Comparison of ENCODE assay signal across 1 cellular context in the genomic region with DNA sequence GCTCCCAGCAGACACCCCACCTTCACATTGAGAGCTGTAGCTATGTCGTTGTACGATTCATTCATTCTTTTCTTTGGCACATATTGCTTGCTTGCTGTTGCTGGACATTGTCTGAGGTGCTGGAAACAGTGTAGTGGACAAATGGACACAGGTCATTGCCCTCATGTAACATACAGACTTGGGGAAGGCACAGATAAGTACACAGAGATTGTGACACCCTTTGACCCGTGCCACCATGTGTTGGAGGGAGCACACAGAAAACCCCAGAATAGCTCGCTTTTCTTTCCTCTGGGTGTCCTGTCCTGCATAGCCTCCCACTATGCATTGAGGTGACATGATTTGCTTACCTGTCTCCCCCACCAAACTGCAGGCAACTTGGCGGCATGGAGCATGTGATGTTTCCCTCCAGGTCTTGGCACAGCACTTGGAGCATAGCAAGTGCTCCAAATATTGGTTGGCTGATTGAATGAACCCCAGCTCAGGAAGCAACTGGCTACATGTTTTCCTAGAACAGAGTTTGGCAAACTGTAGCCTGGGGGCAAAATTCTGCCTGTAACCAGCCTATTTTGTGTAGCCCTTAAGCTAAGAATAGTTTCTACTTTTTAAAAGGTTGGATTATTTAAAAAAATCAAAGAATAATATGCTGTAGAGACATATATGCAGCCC.
TF ChIP-seq lines count a peak whose summit lies in the region.

No MANE protein-coding gene starts in this region.

TF ChIP-seq in H1, 55 proteins besides CTCF, POLR2A, EP300 and RAD21:
- no peak for TF ChIP-seq YY1 (IDR thresholded peaks at IDR 0.05; ENCODE audit: low read depth, low read length)
- TF ChIP-seq, protein P1, sequence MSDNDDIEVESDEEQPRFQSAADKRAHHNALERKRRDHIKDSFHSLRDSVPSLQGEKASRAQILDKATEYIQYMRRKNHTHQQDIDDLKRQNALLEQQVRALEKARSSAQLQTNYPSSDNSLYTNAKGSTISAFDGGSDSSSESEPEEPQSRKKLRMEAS (IDR thresholded peaks at IDR 0.05) = no peak
- no peak for TF ChIP-seq NRF1 (IDR thresholded peaks at IDR 0.05; ENCODE audit: low read depth, low read length)
